ENCODE assay signal across 24 cellular contexts in genomic region chr1:19406680-19407079, GRCh38.
DNase-seq lines count a peak whose midpoint lies in the region; ATAC-seq and TF ChIP-seq lines count a peak whose summit lies in the region.
"Had no signal": no experiment of that assay in that cellular context is flagged by ENCODE, and none has a peak within 500 bp of the region (broad histone marks: within the 10 kb centered on the region; RNA-seq: fewer than 3 reads in every experiment).

No MANE protein-coding gene starts in this region.

- H3K36me3 Mint-ChIP-seq in activated CD4-positive, alpha-beta T cell treated with anti-CD3 and anti-CD28 coated beads for 36 hours (ENCODE audit: low read depth), result peaks cover 8% of the 10 kb centered on the region
- peaks cover 27% of the 10 kb centered on the region for H3K36me3 Mint-ChIP-seq in activated CD8-positive, alpha-beta T cell treated with anti-CD3 and anti-CD28 coated beads, Interleukin-2, amount 10 ng/mL, durations not matched to agents 7 days and 5 days (ENCODE audit: low read depth)
- no peaks in the 10 kb centered on the region for H3K36me3 Mint-ChIP-seq in glutamatergic neuron (ENCODE audit: unreplicated experiment)
- H3K36me3 Mint-ChIP-seq: IgD-negative memory B cell, mesothelial cell of epicardium had no signal

- peak overlapping the region; percentile 71 for H3K27ac ChIP-seq in stomach smooth muscle (ENCODE audit: low read length)
- H3K27ac ChIP-seq: 22Rv1, pancreas, SJSA1 had no signal

- no peaks in the 10 kb centered on the region for H3K9me3 Mint-ChIP-seq in activated CD4-positive, alpha-beta T cell treated with anti-CD3 and anti-CD28 coated beads for 36 hours (ENCODE audit: low read depth)
- H3K9me3 Mint-ChIP-seq in activated CD8-positive, alpha-beta T cell treated with anti-CD3 and anti-CD28 coated beads, Interleukin-2, amount 10 ng/mL, durations not matched to agents 7 days and 5 days (ENCODE audit: insufficient read depth), result no peaks in the 10 kb centered on the region
- peaks cover 17% of the 10 kb centered on the region for H3K9me3 Mint-ChIP-seq in glutamatergic neuron (ENCODE audit: unreplicated experiment)
- H3K9me3 Mint-ChIP-seq: activated naive CD4-positive, alpha-beta T cell treated with anti-CD3 and anti-CD28 coated beads for 36 hours; IgD-negative memory B cell; mesothelial cell of epicardium had no signal

- DNase-seq in activated CD4-positive, alpha-beta T cell treated with anti-CD3 and anti-CD28 coated beads for 36 hours, result no peak
- no peak for DNase-seq in activated CD4-positive, alpha-beta T cell treated with anti-CD3 and anti-CD28 coated beads for 1 hour
- DNase-seq in activated CD8-positive, alpha-beta T cell treated with anti-CD3 and anti-CD28 coated beads, Interleukin-2, amount 10 ng/mL, durations not matched to agents 7 days and 5 days, result no peak
- DNase-seq in glutamatergic neuron (no peak), posterior vena cava (ENCODE audit: low spot score) (no peak)
- no peak for DNase-seq in activated CD8-positive, alpha-beta memory T cell treated with anti-CD3 and anti-CD28 coated beads for 24 hours
- DNase-seq: activated CD4-positive, CD25-positive, alpha-beta regulatory T cell treated with anti-CD3 and anti-CD28 coated beads, Interleukin-2, amount 50 U/mL, for 72 hours; activated CD8-positive, alpha-beta memory T cell treated with anti-CD3 and anti-CD28 coated beads, Interleukin-2, amount 50 U/mL, for 4 hours; activated naive CD4-positive, alpha-beta T cell treated with anti-CD3 and anti-CD28 coated beads for 36 hours; effector CD8-positive, alpha-beta T cell; kidney glomerular epithelial cell; NCI-H2107; NCI-H526; OCI-M1; pancreas; stimulated activated CD4-positive, alpha-beta T cell treated with anti-CD3 and anti-CD28 coated beads, Interleukin-4, amount 100 ng/mL, for 1 hour had no signal

- H3K4me1 Mint-ChIP-seq in activated CD4-positive, alpha-beta T cell treated with anti-CD3 and anti-CD28 coated beads for 36 hours, result peaks cover 77% of the 10 kb centered on the region
- H3K4me1 Mint-ChIP-seq in activated CD8-positive, alpha-beta T cell treated with anti-CD3 and anti-CD28 coated beads, Interleukin-2, amount 10 ng/mL, durations not matched to agents 7 days and 5 days (ENCODE audit: low read depth), result peaks cover 36% of the 10 kb centered on the region
- H3K4me1 Mint-ChIP-seq in glutamatergic neuron (ENCODE audit: low read depth, unreplicated experiment), result peaks cover 76% of the 10 kb centered on the region

- CTCF ChIA-PET in activated CD4-positive, alpha-beta T cell treated with anti-CD3 and anti-CD28 coated beads for 36 hours (lab: Charles Lee), result interaction anchor here (0.7 to 2.8 kb wide), 4 partner anchors 13 to 255 kb away, joined by 3 to 19 read pairs (median 4); no protein-coding TSS in a partner anchor
- CTCF ChIA-PET in activated CD8-positive, alpha-beta T cell treated with anti-CD3 and anti-CD28 coated beads, Interleukin-2, amount 10 ng/mL, durations not matched to agents 7 days and 5 days (lab: Charles Lee), result interaction anchor here (1.2 to 1.9 kb wide), 4 partner anchors 16 to 255 kb away, joined by 3 to 11 read pairs (median 4); no protein-coding TSS in a partner anchor

- no peaks in the 10 kb centered on the region for H3K27me3 ChIP-seq in stomach smooth muscle (ENCODE audit: control insufficient read depth in 1 of 2, insufficient read depth in 2 of 2, low read length in 2 of 2)
- H3K27me3 ChIP-seq: pancreas, SJSA1 had no signal

- H3K4me1 ChIP-seq in stomach smooth muscle (ENCODE audit: control insufficient read depth, insufficient read depth, low read length), result peaks cover 77% of the 10 kb centered on the region
- H3K4me1 ChIP-seq: pancreas had no signal

- H3K4me3 Mint-ChIP-seq in activated CD4-positive, alpha-beta T cell treated with anti-CD3 and anti-CD28 coated beads for 36 hours, result no peak overlapping the region
- H3K4me3 Mint-ChIP-seq in activated CD8-positive, alpha-beta T cell treated with anti-CD3 and anti-CD28 coated beads, Interleukin-2, amount 10 ng/mL, durations not matched to agents 7 days and 5 days, result no peak overlapping the region
- H3K4me3 Mint-ChIP-seq in glutamatergic neuron (ENCODE audit: unreplicated experiment), result peak overlapping the region; percentile 77
- H3K4me3 Mint-ChIP-seq: activated naive CD4-positive, alpha-beta T cell treated with anti-CD3 and anti-CD28 coated beads for 36 hours; mesothelial cell of epicardium had no signal

- H3K9ac ChIP-seq in stomach smooth muscle (ENCODE audit: low read length in 2 of 2), result no peak overlapping the region

- POLR2A ChIA-PET in activated CD4-positive, alpha-beta T cell treated with anti-CD3 and anti-CD28 coated beads for 36 hours (lab: Charles Lee), result interaction anchor here (0.9 kb wide), 1 partner anchor 11 kb away, joined by 3 read pairs; no protein-coding TSS in a partner anchor
- POLR2A ChIA-PET in activated CD8-positive, alpha-beta T cell treated with anti-CD3 and anti-CD28 coated beads, Interleukin-2, amount 10 ng/mL, durations not matched to agents 7 days and 5 days (lab: Charles Lee), result no interaction called here

- peak overlapping the region; percentile 20 for H3K27ac Mint-ChIP-seq in activated CD4-positive, alpha-beta T cell treated with anti-CD3 and anti-CD28 coated beads for 36 hours
- peak overlapping the region; percentile 51 for H3K27ac Mint-ChIP-seq in activated CD8-positive, alpha-beta T cell treated with anti-CD3 and anti-CD28 coated beads, Interleukin-2, amount 10 ng/mL, durations not matched to agents 7 days and 5 days
- H3K27ac Mint-ChIP-seq in glutamatergic neuron (ENCODE audit: unreplicated experiment), result peak overlapping the region; percentile 98
- H3K27ac Mint-ChIP-seq: activated naive CD4-positive, alpha-beta T cell treated with anti-CD3 and anti-CD28 coated beads for 36 hours had no signal

- peak overlapping the region in 1 of 2 donors; percentile 49 for H3K4me3 ChIP-seq in stomach smooth muscle (ENCODE audit: low read length in 2 of 2)
- H3K4me3 ChIP-seq: pancreas, SJSA1, skin epidermis, thoracic aorta had no signal

- TF ChIP-seq CTCF in glutamatergic neuron (IDR thresholded peaks at IDR 0.05; ENCODE audit: partially characterized antibody, unreplicated experiment), result no peak

- H3K9me3 ChIP-seq in stomach smooth muscle (ENCODE audit: control insufficient read depth in 2 of 2, low read length in 2 of 2), result no peaks in the 10 kb centered on the region
- H3K9me3 ChIP-seq: pancreas, SJSA1, thoracic aorta had no signal

- intact Hi-C loops in activated CD4-positive, alpha-beta T cell treated with anti-CD3 and anti-CD28 coated beads for 36 hours (cut with DNase I, micrococcal nuclease), result no loop called here
- intact Hi-C loops in posterior vena cava (cut with DNase I), result loop anchor here in 1 of 2 donors (5.0 kb wide), 2 partner anchors 36 to 76 kb away; no protein-coding TSS in a partner anchor

- no peak for ATAC-seq in activated CD4-positive, alpha-beta T cell treated with anti-CD3 and anti-CD28 coated beads for 36 hours
- ATAC-seq in activated CD8-positive, alpha-beta T cell treated with anti-CD3 and anti-CD28 coated beads, Interleukin-2, amount 10 ng/mL, durations not matched to agents 7 days and 5 days, result no peak
- ATAC-seq in HG03520 (IDR thresholded peaks at IDR 0.05; ENCODE audit: unreplicated experiment), result no peak

- peaks cover 0 to 8% of the 10 kb centered on the region in 2 donors for H3K36me3 ChIP-seq in stomach smooth muscle (ENCODE audit: control insufficient read depth in 2 of 2, insufficient read depth in 2 of 2, low read length in 2 of 2)
- H3K36me3 ChIP-seq: pancreas, thoracic aorta had no signal

- no peaks in the 10 kb centered on the region for H3K27me3 Mint-ChIP-seq in activated CD4-positive, alpha-beta T cell treated with anti-CD3 and anti-CD28 coated beads for 36 hours
- H3K27me3 Mint-ChIP-seq in activated CD8-positive, alpha-beta T cell treated with anti-CD3 and anti-CD28 coated beads, Interleukin-2, amount 10 ng/mL, durations not matched to agents 7 days and 5 days (ENCODE audit: low read depth), result no peaks in the 10 kb centered on the region
- H3K27me3 Mint-ChIP-seq in glutamatergic neuron (ENCODE audit: unreplicated experiment), result peaks cover 14% of the 10 kb centered on the region
- H3K27me3 Mint-ChIP-seq: IgD-negative memory B cell had no signal

Comparison
In these comparisons a context has a peak if more than half of its experiments do, and no peak if none do; other contexts are left out.
1. H3K27ac Mint-ChIP-seq: peak in every context shown above with its lines; median percentile 98 in glutamatergic neuron; 51 in activated CD8-positive, alpha-beta T cell treated with anti-CD3 and anti-CD28 coated beads, Interleukin-2, amount 10 ng/mL, durations not matched to agents 7 days and 5 days; 20 in activated CD4-positive, alpha-beta T cell treated with anti-CD3 and anti-CD28 coated beads for 36 hours.